ENCODE assay signal across 1 cellular context in the genomic region with DNA sequence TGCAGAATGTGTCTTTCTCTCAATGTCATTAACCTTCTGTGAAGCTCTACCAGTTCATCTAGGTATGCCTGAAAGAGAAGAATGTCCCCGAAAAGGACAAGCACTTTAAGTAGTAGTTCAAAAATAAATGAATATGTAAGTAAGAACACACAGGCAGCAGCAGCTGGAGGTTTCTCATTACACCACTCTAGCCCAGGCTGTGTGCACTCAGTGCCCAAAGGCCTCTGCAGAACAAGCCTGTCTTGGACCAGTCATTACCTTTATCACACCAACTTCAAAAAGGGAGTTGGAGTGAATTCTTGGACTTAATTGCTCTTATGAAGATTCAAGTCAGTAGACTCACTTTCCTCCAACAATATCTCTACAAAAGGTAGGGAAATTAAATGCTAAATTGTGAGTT.
TF ChIP-seq lines count a peak whose summit lies in the region.

No MANE protein-coding gene starts in this region.

TF ChIP-seq in GM23338, 12 proteins besides CTCF, POLR2A, EP300 and RAD21 (continued from another document):
- TF ChIP-seq, protein P1, sequence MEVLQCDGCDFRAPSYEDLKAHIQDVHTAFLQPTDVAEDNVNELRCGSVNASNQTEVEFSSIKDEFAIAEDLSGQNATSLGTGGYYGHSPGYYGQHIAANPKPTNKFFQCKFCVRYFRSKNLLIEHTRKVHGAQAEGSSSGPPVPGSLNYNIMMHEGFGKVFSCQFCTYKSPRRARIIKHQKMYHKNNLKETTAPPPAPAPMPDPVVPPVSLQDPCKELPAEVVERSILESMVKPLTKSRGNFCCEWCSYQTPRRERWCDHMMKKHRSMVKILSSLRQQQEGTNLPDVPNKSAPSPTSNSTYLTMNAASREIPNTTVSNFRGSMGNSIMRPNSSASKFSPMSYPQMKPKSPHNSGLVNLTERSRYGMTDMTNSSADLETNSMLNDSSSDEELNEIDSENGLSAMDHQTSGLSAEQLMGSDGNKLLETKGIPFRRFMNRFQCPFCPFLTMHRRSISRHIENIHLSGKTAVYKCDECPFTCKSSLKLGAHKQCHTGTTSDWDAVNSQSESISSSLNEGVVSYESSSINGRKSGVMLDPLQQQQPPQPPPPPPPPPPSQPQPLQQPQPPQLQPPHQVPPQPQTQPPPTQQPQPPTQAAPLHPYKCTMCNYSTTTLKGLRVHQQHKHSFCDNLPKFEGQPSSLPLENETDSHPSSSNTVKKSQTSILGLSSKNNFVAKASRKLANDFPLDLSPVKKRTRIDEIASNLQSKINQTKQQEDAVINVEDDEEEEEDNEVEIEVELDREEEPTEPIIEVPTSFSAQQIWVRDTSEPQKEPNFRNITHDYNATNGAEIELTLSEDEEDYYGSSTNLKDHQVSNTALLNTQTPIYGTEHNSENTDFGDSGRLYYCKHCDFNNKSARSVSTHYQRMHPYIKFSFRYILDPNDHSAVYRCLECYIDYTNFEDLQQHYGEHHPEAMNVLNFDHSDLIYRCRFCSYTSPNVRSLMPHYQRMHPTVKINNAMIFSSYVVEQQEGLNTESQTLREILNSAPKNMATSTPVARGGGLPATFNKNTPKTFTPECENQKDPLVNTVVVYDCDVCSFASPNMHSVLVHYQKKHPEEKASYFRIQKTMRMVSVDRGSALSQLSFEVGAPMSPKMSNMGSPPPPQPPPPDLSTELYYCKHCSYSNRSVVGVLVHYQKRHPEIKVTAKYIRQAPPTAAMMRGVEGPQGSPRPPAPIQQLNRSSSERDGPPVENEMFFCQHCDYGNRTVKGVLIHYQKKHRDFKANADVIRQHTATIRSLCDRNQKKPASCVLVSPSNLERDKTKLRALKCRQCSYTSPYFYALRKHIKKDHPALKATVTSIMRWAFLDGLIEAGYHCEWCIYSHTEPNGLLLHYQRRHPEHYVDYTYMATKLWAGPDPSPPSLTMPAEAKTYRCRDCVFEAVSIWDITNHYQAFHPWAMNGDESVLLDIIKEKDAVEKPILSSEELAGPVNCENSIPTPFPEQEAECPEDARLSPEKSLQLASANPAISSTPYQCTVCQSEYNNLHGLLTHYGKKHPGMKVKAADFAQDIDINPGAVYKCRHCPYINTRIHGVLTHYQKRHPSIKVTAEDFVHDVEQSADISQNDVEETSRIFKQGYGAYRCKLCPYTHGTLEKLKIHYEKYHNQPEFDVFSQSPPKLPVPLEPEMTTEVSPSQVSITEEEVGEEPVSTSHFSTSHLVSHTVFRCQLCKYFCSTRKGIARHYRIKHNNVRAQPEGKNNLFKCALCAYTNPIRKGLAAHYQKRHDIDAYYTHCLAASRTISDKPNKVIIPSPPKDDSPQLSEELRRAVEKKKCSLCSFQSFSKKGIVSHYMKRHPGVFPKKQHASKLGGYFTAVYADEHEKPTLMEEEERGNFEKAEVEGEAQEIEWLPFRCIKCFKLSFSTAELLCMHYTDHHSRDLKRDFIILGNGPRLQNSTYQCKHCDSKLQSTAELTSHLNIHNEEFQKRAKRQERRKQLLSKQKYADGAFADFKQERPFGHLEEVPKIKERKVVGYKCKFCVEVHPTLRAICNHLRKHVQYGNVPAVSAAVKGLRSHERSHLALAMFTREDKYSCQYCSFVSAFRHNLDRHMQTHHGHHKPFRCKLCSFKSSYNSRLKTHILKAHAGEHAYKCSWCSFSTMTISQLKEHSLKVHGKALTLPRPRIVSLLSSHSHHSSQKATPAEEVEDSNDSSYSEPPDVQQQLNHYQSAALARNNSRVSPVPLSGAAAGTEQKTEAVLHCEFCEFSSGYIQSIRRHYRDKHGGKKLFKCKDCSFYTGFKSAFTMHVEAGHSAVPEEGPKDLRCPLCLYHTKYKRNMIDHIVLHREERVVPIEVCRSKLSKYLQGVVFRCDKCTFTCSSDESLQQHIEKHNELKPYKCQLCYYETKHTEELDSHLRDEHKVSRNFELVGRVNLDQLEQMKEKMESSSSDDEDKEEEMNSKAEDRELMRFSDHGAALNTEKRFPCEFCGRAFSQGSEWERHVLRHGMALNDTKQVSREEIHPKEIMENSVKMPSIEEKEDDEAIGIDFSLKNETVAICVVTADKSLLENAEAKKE (CRISPR knock-in tag; IDR thresholded peaks at IDR 0.05): no peak
